In the genomic region with DNA sequence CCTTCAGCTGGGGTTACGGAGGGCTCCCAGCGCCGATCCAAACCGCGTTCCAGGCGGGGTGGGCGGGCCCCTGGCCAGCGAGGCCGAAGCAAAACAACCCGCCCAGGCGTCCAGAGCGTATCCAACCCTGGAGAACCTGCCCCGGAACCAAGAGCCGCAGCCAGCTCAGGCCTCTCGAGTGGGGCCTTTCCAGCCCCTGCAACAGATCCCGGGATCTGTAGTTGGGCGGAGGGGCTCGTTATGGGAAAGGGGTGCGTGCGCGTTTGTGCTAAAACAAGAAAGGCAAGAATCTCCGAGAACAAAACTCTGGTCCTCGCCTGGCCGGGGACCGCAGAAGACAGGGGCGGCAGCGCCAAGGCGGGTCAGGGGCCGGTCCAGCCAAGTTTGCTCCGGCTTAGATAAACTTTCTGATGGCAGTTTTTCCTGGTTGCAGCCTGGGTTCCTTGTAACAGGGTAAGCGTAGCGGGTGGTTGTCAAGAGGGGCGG, we compare ENCODE assay signal across 8 cellular contexts. TPM values are rescaled to one million over a fixed set of nuclear protein-coding genes. Genes with fewer than 3 reads are reported as not detected.
DNase-seq lines count a peak whose midpoint lies in the region; ATAC-seq and TF ChIP-seq lines count a peak whose summit lies in the region.

No MANE protein-coding gene starts in this region.

- peaks cover 39% of the 10 kb centered on the region for H3K27me3 Mint-ChIP-seq in activated T-helper 2 cell treated with anti-CD3 and anti-CD28 coated beads, Interferon-gamma antibody, Interleukin-2, Interleukin-4, amounts not matched to agents 10 μg/mL and 5 μg/mL and 100 μg/mL, durations not matched to agents 14 hours and 24 hours and 36 hours (ENCODE audit: low read depth)
- H3K27me3 Mint-ChIP-seq in osteocyte (ENCODE audit: unreplicated experiment): no peaks in the 10 kb centered on the region

- ATAC-seq in Right ventricle myocardium superior (ENCODE audit: poor library complexity) (peak; percentile 79), GM18517 (IDR thresholded peaks at IDR 0.05; ENCODE audit: unreplicated experiment) (no peak)

- intact Hi-C loops in activated T-helper 2 cell treated with anti-CD3 and anti-CD28 coated beads, Interferon-gamma antibody, Interleukin-2, Interleukin-4, amounts not matched to agents 10 μg/mL and 5 μg/mL and 100 μg/mL, durations not matched to agents 14 hours and 24 hours and 36 hours (cut with micrococcal nuclease): no loop called here
- intact Hi-C loops in Right ventricle myocardium superior (cut with DNase I): loop anchor here (5.0 kb wide), 1 partner anchor 65 kb away; no protein-coding TSS in a partner anchor

- peaks cover 22% of the 10 kb centered on the region for H3K27me3 ChIP-seq in HL-60 (ENCODE audit: insufficient read depth, poor library complexity, severe bottlenecking)

- TF ChIP-seq CTCF in HL-60 (IDR thresholded peaks at IDR 0.05; ENCODE audit: insufficient read depth, low read length) (no peak), osteocyte (IDR thresholded peaks at IDR 0.05) (no peak), GM13976 (IDR thresholded peaks at IDR 0.05; ENCODE audit: borderline replicate concordance, control extremely low read depth, extremely low read depth, insufficient read depth, missing control alignments) (no peak)

- H3K27ac Mint-ChIP-seq in activated T-helper 2 cell treated with anti-CD3 and anti-CD28 coated beads, Interferon-gamma antibody, Interleukin-2, Interleukin-4, amounts not matched to agents 10 μg/mL and 5 μg/mL and 100 μg/mL, durations not matched to agents 14 hours and 24 hours and 36 hours: no peak overlapping the region
- H3K27ac Mint-ChIP-seq in osteocyte (ENCODE audit: unreplicated experiment): peak overlapping the region; percentile 97

- peak overlapping the region; percentile 5 for H3K4me3 ChIP-seq in HL-60 (replicated peaks; ENCODE audit: insufficient read depth, low read length)

- no peaks in the 10 kb centered on the region for H3K9me3 Mint-ChIP-seq in activated T-helper 2 cell treated with anti-CD3 and anti-CD28 coated beads, Interferon-gamma antibody, Interleukin-2, Interleukin-4, amounts not matched to agents 10 μg/mL and 5 μg/mL and 100 μg/mL, durations not matched to agents 14 hours and 24 hours and 36 hours
- H3K9me3 Mint-ChIP-seq in osteocyte (ENCODE audit: unreplicated experiment): no peaks in the 10 kb centered on the region

- in situ Hi-C loops in ACHN (cut with HindIII; ENCODE audit: low pct_ligation_motif_present, low pct_unique_long_range_greater_than_20kb, low sequenced_read_pairs): no loop called here
- in situ Hi-C loops in GM13976 (cut with MboI; ENCODE audit: low sequenced_read_pairs, unreplicated experiment): no loop called here

- H3K36me3 Mint-ChIP-seq in activated T-helper 2 cell treated with anti-CD3 and anti-CD28 coated beads, Interferon-gamma antibody, Interleukin-2, Interleukin-4, amounts not matched to agents 10 μg/mL and 5 μg/mL and 100 μg/mL, durations not matched to agents 14 hours and 24 hours and 36 hours (ENCODE audit: low read depth): no peaks in the 10 kb centered on the region
- peaks cover 8% of the 10 kb centered on the region for H3K36me3 Mint-ChIP-seq in osteocyte (ENCODE audit: unreplicated experiment)

- H3K4me1 Mint-ChIP-seq in activated T-helper 2 cell treated with anti-CD3 and anti-CD28 coated beads, Interferon-gamma antibody, Interleukin-2, Interleukin-4, amounts not matched to agents 10 μg/mL and 5 μg/mL and 100 μg/mL, durations not matched to agents 14 hours and 24 hours and 36 hours (ENCODE audit: low read depth): no peaks in the 10 kb centered on the region
- peaks cover 48% of the 10 kb centered on the region for H3K4me1 Mint-ChIP-seq in osteocyte (ENCODE audit: unreplicated experiment)

- no peak overlapping the region for H3K27ac ChIP-seq in HL-60 (replicated peaks)

- peak; percentile 67 for DNase-seq in ACHN
- no peak for DNase-seq in HL-60 (ENCODE audit: low read depth in 1 of 2, low spot score in 1 of 2)
- no peak for DNase-seq in activated T-helper 2 cell treated with anti-CD3 and anti-CD28 coated beads, Interferon-gamma antibody, Interleukin-2, Interleukin-4, amounts not matched to agents 10 μg/mL and 5 μg/mL and 100 μg/mL, durations not matched to agents 14 hours and 24 hours and 36 hours (ENCODE audit: low spot score)
- peak; percentile 94 for DNase-seq in Right ventricle myocardium superior
- DNase-seq in osteocyte (ENCODE audit: extremely low spot score, unreplicated experiment): peak; percentile 87
- no peak for DNase-seq in OCI-M2 (lab: John Stamatoyannopoulos, UW; ENCODE audit: unreplicated experiment)
- no peak for DNase-seq in GM13976 (ENCODE audit: low spot score)

- peak overlapping the region; percentile 45 for H3K4me3 Mint-ChIP-seq in activated T-helper 2 cell treated with anti-CD3 and anti-CD28 coated beads, Interferon-gamma antibody, Interleukin-2, Interleukin-4, amounts not matched to agents 10 μg/mL and 5 μg/mL and 100 μg/mL, durations not matched to agents 14 hours and 24 hours and 36 hours (ENCODE audit: low read depth)
- peak overlapping the region; percentile 91 for H3K4me3 Mint-ChIP-seq in osteocyte (ENCODE audit: unreplicated experiment)

RNA-seq across cellular contexts. Expression of a gene that starts 0.5 kb away (rescaled TPM):
- not detected in 2 replicates for total RNA-seq in activated T-helper 2 cell treated with anti-CD3 and anti-CD28 coated beads, Interferon-gamma antibody, Interleukin-2, Interleukin-4, amounts not matched to agents 10 μg/mL and 5 μg/mL and 100 μg/mL, durations not matched to agents 14 hours and 24 hours and 36 hours
- 52.4 TPM for total RNA-seq in Right ventricle myocardium superior
- total RNA-seq in osteocyte: 47.0 and 55.5 TPM in 2 replicates

Comparison
In these comparisons a context has a peak if more than half of its experiments do, and no peak if none do; other contexts are left out.
1. DNase-seq: peak in ACHN (single experiment), Right ventricle myocardium superior (single experiment) and osteocyte (single experiment); none in HL-60 (0 of 2), activated T-helper 2 cell treated with anti-CD3 and anti-CD28 coated beads, Interferon-gamma antibody, Interleukin-2, Interleukin-4, amounts not matched to agents 10 μg/mL and 5 μg/mL and 100 μg/mL, durations not matched to agents 14 hours and 24 hours and 36 hours (single experiment), OCI-M2 (single experiment) and GM13976 (single experiment).
2. RNA of a gene that starts 0.5 kb away (total RNA-seq): 52.4 TPM in Right ventricle myocardium superior (single experiment) and 47.0 to 55.5 TPM in osteocyte; not detected in activated T-helper 2 cell treated with anti-CD3 and anti-CD28 coated beads, Interferon-gamma antibody, Interleukin-2, Interleukin-4, amounts not matched to agents 10 μg/mL and 5 μg/mL and 100 μg/mL, durations not matched to agents 14 hours and 24 hours and 36 hours; every median in the first group is over 10 times any median in the second.